ENCODE assay signal across 9 cellular contexts in the genomic region with DNA sequence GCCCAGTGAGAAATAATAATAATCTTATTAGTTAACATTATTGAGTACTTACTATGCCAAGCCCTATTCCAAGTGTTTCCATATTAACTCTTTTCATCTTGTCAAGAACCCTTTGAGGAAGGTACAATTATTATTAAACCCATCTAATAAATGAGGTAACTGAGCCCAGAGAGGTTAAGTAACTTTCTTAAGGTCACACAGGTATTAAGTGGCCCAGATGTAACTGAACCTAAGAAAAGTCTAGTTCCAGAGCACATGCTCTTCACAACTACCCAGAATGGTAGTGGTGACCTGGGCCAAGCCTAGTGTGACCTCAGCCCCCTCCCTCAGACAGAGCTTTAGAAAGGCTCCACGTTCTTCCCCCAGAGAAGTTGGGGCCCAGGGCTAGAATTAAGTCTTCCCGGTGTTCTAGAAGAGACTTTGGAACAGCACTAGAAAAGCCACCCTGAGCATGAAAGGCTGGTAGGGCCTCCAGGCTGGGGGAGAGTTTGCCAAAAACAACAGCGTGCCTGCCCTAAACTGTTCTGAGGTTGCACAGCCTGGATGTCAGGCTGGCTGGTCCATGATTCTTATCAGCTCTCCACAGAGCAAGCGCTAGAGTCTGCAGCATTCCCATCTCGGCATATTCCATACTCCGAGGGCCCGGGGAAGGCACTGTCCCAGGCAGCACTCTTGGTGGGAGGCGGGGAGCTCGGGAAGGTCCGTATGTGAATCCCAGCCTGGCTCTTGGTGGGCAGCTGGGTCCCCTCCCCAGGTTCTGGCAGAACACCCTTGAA. TPM values are rescaled to one million over a fixed set of nuclear protein-coding genes. Genes with fewer than 3 reads are reported as not detected.
A peak's percentile ranks its signal among the peaks of the same experiment; 100 is the strongest.
DNase-seq lines count a peak whose midpoint lies in the region; TF ChIP-seq lines count a peak whose summit lies in the region.
"Had no signal": no experiment of that assay in that cellular context is flagged by ENCODE, and none has a peak within 500 bp of the region (broad histone marks: within the 10 kb centered on the region; RNA-seq: fewer than 3 reads in every experiment).

No MANE protein-coding gene starts in this region.

- H4K91ac ChIP-seq in trophoblast cell (ENCODE audit: low read depth, low read length): no peak overlapping the region

- H3K27me3 ChIP-seq in MM.1S (replicated peaks; ENCODE audit: insufficient read depth, low read length) (no peaks in the 10 kb centered on the region), endodermal cell (ENCODE audit: control insufficient read depth, insufficient read depth, low read length, poor library complexity, severe bottlenecking) (no peaks in the 10 kb centered on the region), osteoblast (ENCODE audit: insufficient read depth, low read length) (no peaks in the 10 kb centered on the region), trophoblast cell (ENCODE audit: insufficient read depth, low read length) (peaks cover 3% of the 10 kb centered on the region)

- 73 to 81% methylated on average over 10 of the region's 10 CpGs for WGBS in endodermal cell (ENCODE audit: insufficient coverage in 1 of 2, insufficient read length in 1 of 2), 2 experiments
- WGBS in trophoblast cell (ENCODE audit: extremely low coverage, insufficient coverage, insufficient read length): no CpG with 5 or more reads among the region's 10 CpGs

- peaks cover 14% of the 10 kb centered on the region for H3K9me3 Mint-ChIP-seq in endodermal cell

- H3K4ac ChIP-seq in trophoblast cell (ENCODE audit: low read depth, low read length): no peak overlapping the region

- POLR2A ChIA-PET in GM10248 (lab: Yijun Ruan, JAX): no interaction called here

- no peak overlapping the region for H3K9ac ChIP-seq in MM.1S (ENCODE audit: low read length)
- no peak overlapping the region for H3K9ac ChIP-seq in endodermal cell (ENCODE audit: extremely low read depth, low read length, poor library complexity, severe bottlenecking)
- H3K9ac ChIP-seq in trophoblast cell (ENCODE audit: low read length): no peak overlapping the region

- no peaks in the 10 kb centered on the region for H3K9me2 ChIP-seq in MM.1S (replicated peaks; ENCODE audit: insufficient read depth, low read length)

- H2AK5ac ChIP-seq in trophoblast cell (ENCODE audit: low read length): no peak overlapping the region

- H3K79me1 ChIP-seq in trophoblast cell (ENCODE audit: low read length): no peaks in the 10 kb centered on the region

- H2BK120ac ChIP-seq in trophoblast cell (ENCODE audit: insufficient read depth, low read length, poor library complexity): no peak overlapping the region

- H3K79me2 ChIP-seq in MM.1S (ENCODE audit: low read length) (no peaks in the 10 kb centered on the region), osteoblast (ENCODE audit: insufficient read depth, low read length) (no peaks in the 10 kb centered on the region), trophoblast cell (ENCODE audit: control insufficient read depth, insufficient read depth, low read length, poor library complexity) (no peaks in the 10 kb centered on the region)

- DNase-seq in COR-L47 (lab: John Stamatoyannopoulos, UW) (peak; percentile 59), MM.1S (no peak), endodermal cell (peak; percentile 76), osteoblast (ENCODE audit: insufficient read length, low spot score, missing footprints) (no peak), GM10248 (ENCODE audit: extremely low spot score) (no peak), GM19238 (ENCODE audit: insufficient read length, low spot score) (no peak), HPDE6-E6E7 (ENCODE audit: extremely low spot score) (no peak), trophoblast cell (no peak)
- DNase-seq: stimulated activated CD4-positive, alpha-beta T cell treated with anti-CD3 and anti-CD28 coated beads, Interleukin-2, amount 100 ng/mL, for 24 hours had no signal

- H3K27me3 Mint-ChIP-seq in endodermal cell (ENCODE audit: insufficient read depth): peaks cover 3% of the 10 kb centered on the region

- peaks cover 18% of the 10 kb centered on the region for H3K4me1 ChIP-seq in MM.1S (ENCODE audit: low read length)
- H3K4me1 ChIP-seq in endodermal cell (ENCODE audit: control insufficient read depth, insufficient read depth, low read length): peaks cover 6% of the 10 kb centered on the region
- H3K4me1 ChIP-seq in osteoblast (ENCODE audit: insufficient read depth, low read length): peaks cover 38% of the 10 kb centered on the region
- H3K4me1 ChIP-seq in trophoblast cell (ENCODE audit: control insufficient read depth in 1 of 2, insufficient read depth in 2 of 2, low read length in 2 of 2): peaks cover 3 to 4% of the 10 kb centered on the region in 2 experiments

- H3K4me3 ChIP-seq in MM.1S (ENCODE audit: low read length) (no peak overlapping the region), endodermal cell (ENCODE audit: low read length) (no peak overlapping the region), osteoblast (ENCODE audit: insufficient read depth, low read length) (peak overlapping the region; percentile 62), trophoblast cell (ENCODE audit: low read depth, low read length) (no peak overlapping the region)

- H3K4me2 ChIP-seq in MM.1S (ENCODE audit: low read depth, low read length) (peak overlapping the region; percentile 52), osteoblast (ENCODE audit: insufficient read depth, low read length) (peak overlapping the region; percentile 80), trophoblast cell (ENCODE audit: low read length) (no peak overlapping the region)

- no peak overlapping the region for H3K14ac ChIP-seq in trophoblast cell (ENCODE audit: low read length)

- no peaks in the 10 kb centered on the region for H3K36me3 Mint-ChIP-seq in endodermal cell (ENCODE audit: low read depth)

- no peaks in the 10 kb centered on the region for H3K36me3 ChIP-seq in MM.1S (replicated peaks; ENCODE audit: insufficient read depth, low read length)
- no peaks in the 10 kb centered on the region for H3K36me3 ChIP-seq in endodermal cell (ENCODE audit: control insufficient read depth, insufficient read depth, low read length)
- H3K36me3 ChIP-seq in osteoblast (ENCODE audit: insufficient read depth, low read length): no peaks in the 10 kb centered on the region
- H3K36me3 ChIP-seq in trophoblast cell (ENCODE audit: control insufficient read depth in 1 of 2, insufficient read depth in 2 of 2, low read length in 2 of 2): no peaks in the 10 kb centered on the region

- no peaks in the 10 kb centered on the region for H3F3A ChIP-seq in MM.1S (ENCODE audit: insufficient read depth, low read length)

- H3K27ac Mint-ChIP-seq in endodermal cell: no peak overlapping the region

- H2BK5ac ChIP-seq in trophoblast cell (ENCODE audit: low read depth, low read length, poor library complexity): no peak overlapping the region

- H4K8ac ChIP-seq in trophoblast cell (ENCODE audit: low read depth, low read length): no peak overlapping the region

- no peak overlapping the region; the same call in 1 of the 2 replicates for H3K27ac ChIP-seq in MM.1S (ENCODE audit: low read length)
- H3K27ac ChIP-seq in endodermal cell (ENCODE audit: low read depth, low read length): no peak overlapping the region
- H3K27ac ChIP-seq in osteoblast (ENCODE audit: low read depth, low read length): peak overlapping the region; percentile 85
- H3K27ac ChIP-seq in trophoblast cell (ENCODE audit: low read depth, low read length): no peak overlapping the region

- no peak overlapping the region for H3K23ac ChIP-seq in trophoblast cell (ENCODE audit: low read length)

- no peak for TF ChIP-seq CTCF in MM.1S (IDR thresholded peaks at IDR 0.05; ENCODE audit: low read length)
- TF ChIP-seq CTCF in endodermal cell (conservative IDR thresholded peaks at IDR 0.05): no peak
- TF ChIP-seq CTCF in osteoblast (IDR thresholded peaks at IDR 0.05; ENCODE audit: extremely low read depth, low read depth, low read length): no peak
- TF ChIP-seq CTCF in GM10248 (IDR thresholded peaks at IDR 0.05; ENCODE audit: control extremely low read depth, extremely low read depth, low read depth, missing control alignments): no peak

- H4K12ac ChIP-seq in trophoblast cell (ENCODE audit: low read depth, low read length): no peak overlapping the region

- H2AFZ ChIP-seq in MM.1S (ENCODE audit: low read length) (no peak overlapping the region), osteoblast (ENCODE audit: low read length) (peak overlapping the region; percentile 20), trophoblast cell (ENCODE audit: insufficient read depth, low read length, poor library complexity) (no peak overlapping the region)

- CTCF ChIA-PET in GM10248 (lab: Yijun Ruan, JAX): interaction anchor here (1.1 to 2.2 kb wide), 6 partner anchors 10 to 62 kb away, joined by 3 to 8 read pairs (median 5); no protein-coding TSS in a partner anchor

- H3K18ac ChIP-seq in trophoblast cell (ENCODE audit: low read length): no peak overlapping the region

- H3K4me1 Mint-ChIP-seq in endodermal cell: peaks cover 19% of the 10 kb centered on the region

- no peak overlapping the region for H2BK12ac ChIP-seq in trophoblast cell (ENCODE audit: low read length)

- no peaks in the 10 kb centered on the region for H4K20me1 ChIP-seq in MM.1S (ENCODE audit: insufficient read depth, low read length)
- H4K20me1 ChIP-seq in osteoblast (ENCODE audit: insufficient read depth, low read length): no peaks in the 10 kb centered on the region

- H3K4me3 Mint-ChIP-seq in endodermal cell: peak overlapping the region; percentile 29

- no peaks in the 10 kb centered on the region for H3K9me3 ChIP-seq in MM.1S (replicated peaks; ENCODE audit: insufficient read depth, low read length)
- H3K9me3 ChIP-seq in endodermal cell (ENCODE audit: control insufficient read depth, low read length): peaks cover 10% of the 10 kb centered on the region
- no peaks in the 10 kb centered on the region for H3K9me3 ChIP-seq in osteoblast (ENCODE audit: low read depth, low read length)
- H3K9me3 ChIP-seq in trophoblast cell (ENCODE audit: insufficient read depth, low read depth, low read length): no peaks in the 10 kb centered on the region

RNA-seq across cellular contexts. Expression of a gene that starts 41.3 kb away (rescaled TPM):
- total RNA-seq in endodermal cell: 100 to 1,000 TPM; 137 to 148 TPM
- 100 TPM for polyA plus RNA-seq in endodermal cell (2013, experiment 1 of 2)
- 87.4 TPM for polyA plus RNA-seq in endodermal cell (2013, experiment 2 of 2)
- 105 and 116 TPM in 2 replicates for total RNA-seq in osteoblast
- 36.3 and 38.7 TPM in 2 replicates for polyA plus RNA-seq in trophoblast cell (2013)

RNA-seq across cellular contexts. Expression of a gene that starts 53.5 kb away (rescaled TPM):
- total RNA-seq in endodermal cell: 10 to 100 TPM; 10.4 to 11.3 TPM
- polyA plus RNA-seq in endodermal cell (2013, experiment 1 of 2): 12.5 TPM
- 12.5 TPM for polyA plus RNA-seq in endodermal cell (2013, experiment 2 of 2)
- 5.1 and 6.2 TPM in 2 replicates for total RNA-seq in osteoblast
- polyA plus RNA-seq in trophoblast cell (2013): 2.7 and 3.4 TPM in 2 replicates

Comparison
In these comparisons a context has a peak if more than half of its experiments do, and no peak if none do; other contexts are left out.
1. DNase-seq: peak in COR-L47 (single experiment) and endodermal cell (single experiment); none in MM.1S (single experiment), osteoblast (single experiment), GM10248 (single experiment), GM19238 (single experiment), HPDE6-E6E7 (single experiment) and trophoblast cell (0 of 2).